ENCODE assay signal across 3 cellular contexts in the genomic region with DNA sequence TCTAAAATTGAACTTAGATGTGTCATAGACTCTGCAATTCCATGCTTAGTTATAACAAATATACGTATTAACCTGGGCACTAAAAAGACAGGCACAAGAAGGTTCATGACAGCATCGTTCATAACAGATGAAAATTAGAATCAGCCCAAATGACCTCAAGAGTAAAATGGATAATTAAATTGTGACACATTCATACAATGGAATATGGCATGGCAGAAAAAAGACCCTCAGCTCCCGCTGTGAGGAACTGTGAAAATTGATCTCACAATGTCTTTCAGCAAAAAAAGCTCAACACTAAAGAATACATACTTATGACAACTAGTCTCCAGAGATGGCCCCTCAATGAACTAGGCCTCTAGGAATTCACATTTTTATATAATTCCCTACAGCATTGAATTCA.
"Had no signal": no experiment of that assay in that cellular context is flagged by ENCODE, and none has a peak within 500 bp of the region (broad histone marks: within the 10 kb centered on the region; RNA-seq: fewer than 3 reads in every experiment).

No MANE protein-coding gene starts in this region.

- H3K4me3 ChIP-seq: GM12878 had no signal

- DNase-seq: GDM1, GF-D8 had no signal
